Comparison of ENCODE assay signal across 8 cellular contexts in the genomic region with DNA sequence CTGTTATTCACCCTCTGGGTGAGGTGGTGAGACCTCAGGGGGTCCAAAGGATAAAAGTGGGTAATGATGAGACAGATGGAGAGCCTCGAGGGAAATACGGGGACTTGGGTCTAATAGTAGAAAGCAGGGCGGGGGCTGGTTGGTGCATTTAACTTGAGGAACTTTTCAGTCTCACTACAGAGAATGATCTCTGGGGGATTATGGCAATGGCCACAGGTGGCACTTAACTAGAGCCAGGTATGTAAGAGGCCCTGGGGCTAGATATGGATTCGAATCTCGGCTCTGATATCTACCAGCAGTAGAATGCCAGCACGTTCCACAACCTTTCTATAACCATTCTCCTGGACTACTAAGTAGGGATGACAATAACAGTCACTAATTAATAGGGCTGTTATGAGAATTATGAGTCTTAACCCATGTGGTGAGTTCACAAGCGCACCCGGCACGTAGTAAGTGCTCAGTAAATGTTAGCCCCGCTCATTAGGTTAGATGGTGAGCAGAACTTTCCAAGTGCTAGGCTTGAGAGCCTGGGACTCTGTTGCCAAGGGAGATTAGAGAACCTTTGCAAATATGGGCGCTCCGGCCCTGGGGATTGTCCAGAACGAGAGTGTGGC.
DNase-seq lines count a peak whose midpoint lies in the region; ATAC-seq and TF ChIP-seq lines count a peak whose summit lies in the region.

No MANE protein-coding gene starts in this region.

- H3K9me3 ChIP-seq in RWPE2 (ENCODE audit: severe bottlenecking) (no peaks in the 10 kb centered on the region), iPS DF 6.9 (ENCODE audit: control insufficient read depth, insufficient read depth, low read length) (no peaks in the 10 kb centered on the region)

- H3K4me3 ChIP-seq in RWPE2 (ENCODE audit: severe bottlenecking) (peak overlapping the region; percentile 36), iPS DF 6.9 (ENCODE audit: low read length) (peak overlapping the region; percentile 49; the same call in 1 of the 2 replicates)

- DNase-seq in T-helper 1 cell, result no peak
- DNase-seq in RWPE2 (ENCODE audit: low spot score), result no peak
- no peak for DNase-seq in iPS DF 6.9 (ENCODE audit: low read depth, low spot score)
- DNase-seq in stimulated activated effector memory CD8-positive, alpha-beta T cell treated with anti-CD3 and anti-CD28 coated beads, Interleukin-12 subunit alpha, Interleukin-12 subunit beta, amount 100 ng/mL, for 72 hours (ENCODE audit: low spot score in 2 of 2), result no peak
- DNase-seq in NOMO-1 treated with DMSO at 0.1 percent for 48 hours (lab: John Stamatoyannopoulos, UW; ENCODE audit: unreplicated experiment), result no peak

- H3K27ac Mint-ChIP-seq in T-helper 1 cell treated with Interleukin-12 subunit alpha and Interleukin-12 subunit beta and Interleukin-4 antibody, amounts not matched to agents 30 μg/mL and 1 μg/mL, for 36 hours, result peak overlapping the region; percentile 49
- H3K27ac Mint-ChIP-seq in stimulated activated effector memory CD8-positive, alpha-beta T cell treated with anti-CD3 and anti-CD28 coated beads, Interleukin-12 subunit alpha, Interleukin-12 subunit beta, amount 100 ng/mL, for 72 hours, result peak overlapping the region; percentile 73

- no peak overlapping the region for H3K27ac ChIP-seq in RWPE2 (ENCODE audit: poor library complexity, severe bottlenecking)
- no peak overlapping the region for H3K27ac ChIP-seq in iPS DF 6.9 (ENCODE audit: low read length)

- H3K4me1 ChIP-seq in RWPE2 (ENCODE audit: insufficient read depth, poor library complexity, severe bottlenecking), result no peaks in the 10 kb centered on the region
- H3K4me1 ChIP-seq in iPS DF 6.9 (ENCODE audit: control insufficient read depth, insufficient read depth, low read length), result no peaks in the 10 kb centered on the region; the same call in none of the 2 replicates

- H3K36me3 ChIP-seq in RWPE2 (ENCODE audit: low read depth), result no peaks in the 10 kb centered on the region
- no peaks in the 10 kb centered on the region for H3K36me3 ChIP-seq in iPS DF 6.9 (ENCODE audit: control insufficient read depth, insufficient read depth, low read length)

- peaks cover 41% of the 10 kb centered on the region for H3K27me3 Mint-ChIP-seq in T-helper 1 cell treated with Interleukin-12 subunit alpha and Interleukin-12 subunit beta and Interleukin-4 antibody, amounts not matched to agents 30 μg/mL and 1 μg/mL, for 36 hours (ENCODE audit: low read depth)

- peaks cover 13% of the 10 kb centered on the region for H3K36me3 Mint-ChIP-seq in T-helper 1 cell treated with Interleukin-12 subunit alpha and Interleukin-12 subunit beta and Interleukin-4 antibody, amounts not matched to agents 30 μg/mL and 1 μg/mL, for 36 hours (ENCODE audit: low read depth)
- peaks cover 8% of the 10 kb centered on the region for H3K36me3 Mint-ChIP-seq in stimulated activated effector memory CD8-positive, alpha-beta T cell treated with anti-CD3 and anti-CD28 coated beads, Interleukin-12 subunit alpha, Interleukin-12 subunit beta, amount 100 ng/mL, for 72 hours

- H3K9me3 Mint-ChIP-seq in T-helper 1 cell treated with Interleukin-12 subunit alpha and Interleukin-12 subunit beta and Interleukin-4 antibody, amounts not matched to agents 30 μg/mL and 1 μg/mL, for 36 hours, result no peaks in the 10 kb centered on the region
- H3K9me3 Mint-ChIP-seq in stimulated activated effector memory CD8-positive, alpha-beta T cell treated with anti-CD3 and anti-CD28 coated beads, Interleukin-12 subunit alpha, Interleukin-12 subunit beta, amount 100 ng/mL, for 72 hours, result no peaks in the 10 kb centered on the region

- peaks cover 31% of the 10 kb centered on the region for H3K4me1 Mint-ChIP-seq in T-helper 1 cell treated with Interleukin-12 subunit alpha and Interleukin-12 subunit beta and Interleukin-4 antibody, amounts not matched to agents 30 μg/mL and 1 μg/mL, for 36 hours (ENCODE audit: low read depth)
- peaks cover 24% of the 10 kb centered on the region for H3K4me1 Mint-ChIP-seq in stimulated activated effector memory CD8-positive, alpha-beta T cell treated with anti-CD3 and anti-CD28 coated beads, Interleukin-12 subunit alpha, Interleukin-12 subunit beta, amount 100 ng/mL, for 72 hours

- no peak for ATAC-seq in RWPE2 (ENCODE audit: low read depth)
- no peak for ATAC-seq in stimulated activated effector memory CD8-positive, alpha-beta T cell treated with anti-CD3 and anti-CD28 coated beads, Interleukin-12 subunit alpha, Interleukin-12 subunit beta, amount 100 ng/mL, for 72 hours
- ATAC-seq in GM21619 (IDR thresholded peaks at IDR 0.05; ENCODE audit: unreplicated experiment), result no peak
- ATAC-seq in GM19455 (IDR thresholded peaks at IDR 0.05; ENCODE audit: unreplicated experiment), result no peak

- H3K4me3 Mint-ChIP-seq in T-helper 1 cell treated with Interleukin-12 subunit alpha and Interleukin-12 subunit beta and Interleukin-4 antibody, amounts not matched to agents 30 μg/mL and 1 μg/mL, for 36 hours, result peak overlapping the region; percentile 74
- peak overlapping the region; percentile 92 for H3K4me3 Mint-ChIP-seq in stimulated activated effector memory CD8-positive, alpha-beta T cell treated with anti-CD3 and anti-CD28 coated beads, Interleukin-12 subunit alpha, Interleukin-12 subunit beta, amount 100 ng/mL, for 72 hours

- peaks cover 57% of the 10 kb centered on the region for H3K27me3 ChIP-seq in RWPE2 (ENCODE audit: insufficient read depth, poor library complexity, severe bottlenecking)
- peaks cover 46% of the 10 kb centered on the region for H3K27me3 ChIP-seq in iPS DF 6.9 (ENCODE audit: control insufficient read depth, insufficient read depth, low read length)

- WGBS in iPS DF 6.9 (ENCODE audit: insufficient coverage, insufficient read length), result no CpG with 5 or more reads among the region's 13 CpGs

- no peak for TF ChIP-seq CTCF in RWPE2 (IDR thresholded peaks at IDR 0.05; ENCODE audit: poor library complexity, severe bottlenecking)
